In genomic region chr7:16169537-16169936, GRCh38 we compare ENCODE assay signal across 25 cellular contexts.
"Had no signal": no experiment of that assay in that cellular context is flagged by ENCODE, and none has a peak within 500 bp of the region (broad histone marks: within the 10 kb centered on the region; RNA-seq: fewer than 3 reads in every experiment).

No MANE protein-coding gene starts in this region.

- ATAC-seq: effector memory CD8-positive, alpha-beta T cell; esophagus mucosa; gastrocnemius medialis; left cardiac atrium; left lung; lower lobe of right lung; mucosa of descending colon; naive thymus-derived CD4-positive, alpha-beta T cell had no signal

- H3K4me3 ChIP-seq: coronary artery, esophagus squamous epithelium, gastrocnemius medialis, heart right ventricle, left lung, lower lobe of right lung, mucosa of descending colon had no signal

- FAIRE-seq: colon, endometrium, islet of Langerhans, keratinocyte had no signal

- H3K9me3 ChIP-seq: esophagus squamous epithelium, gastrocnemius medialis, lower lobe of right lung had no signal

- DNase-seq: effector CD8-positive, alpha-beta T cell; effector memory CD8-positive, alpha-beta T cell; endodermal cell; erythroblast; esophagus squamous epithelium; foreskin fibroblast; foreskin melanocyte; gastrocnemius medialis; glutamatergic neuron; head of caudate nucleus; heart right ventricle; hippocampal formation; left cardiac atrium; left lung; lower lobe of right lung; mesenchymal stem cell; mucosa of descending colon; naive thymus-derived CD4-positive, alpha-beta T cell had no signal

- H3K27me3 ChIP-seq: esophagus squamous epithelium, gastrocnemius medialis, heart right ventricle, left lung had no signal

- H3K36me3 ChIP-seq: esophagus squamous epithelium, gastrocnemius medialis, left lung, lower lobe of right lung had no signal

- H3K4me1 ChIP-seq: esophagus squamous epithelium, gastrocnemius medialis, left lung, lower lobe of right lung had no signal

- H3K27ac ChIP-seq: coronary artery, epithelial cell of prostate, esophagus squamous epithelium, gastrocnemius medialis, left lung, lower lobe of right lung had no signal
